20 cellular contexts compared by ENCODE assay signal in the genomic region with DNA sequence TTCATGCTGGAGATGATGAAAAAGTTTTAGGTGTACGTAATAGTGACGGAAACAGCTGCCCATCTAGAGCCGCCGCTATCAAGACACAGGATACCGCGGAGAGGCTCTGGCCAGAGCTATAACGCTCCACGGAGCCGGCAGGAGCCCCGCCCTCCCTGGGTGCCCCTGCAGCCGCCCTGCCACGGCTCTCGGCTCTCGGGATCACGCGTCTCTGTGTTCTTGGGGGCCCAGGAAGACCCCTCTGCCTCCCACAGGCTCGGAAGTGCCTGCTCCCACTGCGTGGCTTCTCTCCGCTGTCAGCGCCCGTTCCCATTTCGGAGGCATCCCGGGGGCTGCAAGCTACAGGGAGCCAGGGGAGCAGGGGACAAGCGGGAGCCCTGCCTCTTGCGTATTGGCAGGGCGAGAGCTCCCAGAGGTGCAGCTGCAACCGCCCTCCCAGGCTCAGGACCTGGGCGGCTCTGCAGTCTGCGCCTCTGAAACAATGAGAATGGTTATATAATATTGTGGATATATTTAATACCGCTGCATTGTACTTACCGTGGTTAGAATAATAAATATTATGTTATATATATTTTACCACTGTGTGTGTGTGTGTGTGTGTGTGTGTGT. TPM values are rescaled to one million over a fixed set of nuclear protein-coding genes. Genes with fewer than 3 reads are reported as not detected.
"Had no signal": no experiment of that assay in that cellular context is flagged by ENCODE, and none has a peak within 500 bp of the region (broad histone marks: within the 10 kb centered on the region; RNA-seq: fewer than 3 reads in every experiment).

No MANE protein-coding gene starts in this region.

- ATAC-seq: activated CD4-positive, alpha-beta T cell treated with anti-CD3 and anti-CD28 coated beads for 36 hours; left lobe of liver had no signal

- DNase-seq: activated CD4-positive, alpha-beta T cell treated with anti-CD3 and anti-CD28 coated beads for 36 hours; activated CD4-positive, alpha-beta T cell treated with anti-CD3 and anti-CD28 coated beads, Interleukin-2, amount 50 U/mL, for 48 hours; activated gamma-delta T cell treated with Interleukin-2 at 50 U/mL for 16 hours; dorsolateral prefrontal cortex; endodermal cell; foreskin melanocyte; glutamatergic neuron; hippocampal formation; stimulated activated naive CD4-positive, alpha-beta T cell treated with Interleukin-2 at 50 U/mL for 16 hours; tibial artery; uterus; WERI-Rb-1 had no signal

- H3K4me3 ChIP-seq: cardiac muscle cell, lung, tibial artery, uterus had no signal

- H3K27ac Mint-ChIP-seq: activated CD4-positive, alpha-beta T cell treated with anti-CD3 and anti-CD28 coated beads for 36 hours; activated naive CD4-positive, alpha-beta T cell treated with anti-CD3 and anti-CD28 coated beads, Interleukin-2, amount 50 U/mL, for 72 hours; endodermal cell; mesothelial cell of epicardium; nephron had no signal

- H3K4me1 Mint-ChIP-seq: activated CD4-positive, alpha-beta T cell treated with anti-CD3 and anti-CD28 coated beads for 36 hours; endodermal cell; mesothelial cell of epicardium; nephron had no signal

- H3K27me3 ChIP-seq: cardiac muscle cell, dorsolateral prefrontal cortex, tibial artery, uterus had no signal

- H3K4me1 ChIP-seq: tibial artery, uterus had no signal

- H3K4me3 Mint-ChIP-seq: activated CD4-positive, alpha-beta T cell treated with anti-CD3 and anti-CD28 coated beads for 36 hours; endodermal cell; mesothelial cell of epicardium; nephron had no signal

- H3K27ac ChIP-seq: cardiac muscle cell, dorsolateral prefrontal cortex, tibial artery, uterus, WERI-Rb-1 had no signal

- H3K36me3 ChIP-seq: cardiac muscle cell, tibial artery, uterus, WERI-Rb-1 had no signal

- H3K36me3 Mint-ChIP-seq: activated naive CD4-positive, alpha-beta T cell treated with anti-CD3 and anti-CD28 coated beads, Interleukin-2, amount 50 U/mL, for 72 hours; mesothelial cell of epicardium had no signal

- H3K9me3 ChIP-seq: tibial artery, uterus had no signal

RNA-seq across cellular contexts. Expression of a gene that starts 13.7 kb away (rescaled TPM):
- total RNA-seq: activated CD4-positive, alpha-beta T cell treated with anti-CD3 and anti-CD28 coated beads for 36 hours; activated naive CD4-positive, alpha-beta T cell treated with anti-CD3 and anti-CD28 coated beads, Interleukin-2, amount 50 U/mL, for 72 hours; cardiac muscle cell; left lobe of liver; mesothelial cell of epicardium; subcutaneous adipose tissue; T-helper 2 cell treated with Interferon-gamma antibody and Interleukin-4, amounts not matched to agents 100 ng/mL and 5 ng/mL, for 36 hours had no signal
- polyA plus RNA-seq: cardiac muscle cell had no signal
